12 cellular contexts compared by ENCODE assay signal in the genomic region with DNA sequence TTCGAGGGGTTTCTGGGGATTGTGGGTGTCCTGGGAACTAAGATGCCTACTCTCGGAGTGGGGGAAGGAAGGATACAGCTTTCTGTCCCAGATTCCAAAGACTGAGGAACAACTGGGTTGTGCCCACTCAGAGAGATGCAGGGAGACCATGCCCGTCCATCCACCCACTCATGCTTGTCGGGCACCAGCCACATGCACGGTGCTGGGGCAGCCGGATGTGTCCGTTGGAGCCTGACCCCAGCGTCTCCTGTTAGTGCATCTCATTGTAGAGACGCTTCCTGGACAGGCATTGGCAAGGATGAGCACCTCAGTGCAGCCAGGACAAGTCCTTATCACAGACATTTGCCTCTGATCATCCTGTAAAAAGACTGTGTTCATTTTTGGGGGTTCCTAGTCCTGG.
"Had no signal": no experiment of that assay in that cellular context is flagged by ENCODE, and none has a peak within 500 bp of the region (broad histone marks: within the 10 kb centered on the region; RNA-seq: fewer than 3 reads in every experiment).

No MANE protein-coding gene starts in this region.

- H3K4me3 ChIP-seq: cardiac muscle cell, gastroesophageal sphincter, right lobe of liver had no signal

- H3K27me3 ChIP-seq: cardiac muscle cell, right lobe of liver had no signal

- DNase-seq: activated naive CD4-positive, alpha-beta T cell treated with Interleukin-2 at 50 U/mL for 16 hours; effector memory CD8-positive, alpha-beta T cell; midbrain; right lobe of liver; stimulated activated CD4-positive, alpha-beta T cell treated with anti-CD3 and anti-CD28 coated beads, Interleukin-12 subunit alpha, Interleukin-12 subunit beta, amount 100 ng/mL, for 4 hours; stimulated activated naive CD4-positive, alpha-beta T cell; substantia nigra had no signal

- ATAC-seq: effector memory CD8-positive, alpha-beta T cell; gastroesophageal sphincter; right lobe of liver; SK-N-SH treated with all-trans-retinoic acid at 6 μM for 48 hours; WTC11 had no signal

- H3K4me1 ChIP-seq: gastroesophageal sphincter, right lobe of liver had no signal

- H3K36me3 ChIP-seq: cardiac muscle cell, gastroesophageal sphincter, right lobe of liver had no signal

- FAIRE-seq: keratinocyte had no signal

- H3K9me3 ChIP-seq: gastroesophageal sphincter, right lobe of liver had no signal

- H3K27ac ChIP-seq: cardiac muscle cell, gastroesophageal sphincter, right lobe of liver had no signal
